24 cellular contexts compared by ENCODE assay signal in genomic region chr11:15590131-15590530, GRCh38.
DNase-seq lines count a peak whose midpoint lies in the region; ATAC-seq, FAIRE-seq and TF ChIP-seq lines count a peak whose summit lies in the region.
"Had no signal": no experiment of that assay in that cellular context is flagged by ENCODE, and none has a peak within 500 bp of the region (broad histone marks: within the 10 kb centered on the region; RNA-seq: fewer than 3 reads in every experiment).

No MANE protein-coding gene starts in this region.

- CTCF ChIA-PET in HEK293 (lab: Yijun Ruan, JAX): no interaction called here

- no peak overlapping the region for H3K4me3 ChIP-seq in HEK293 (ENCODE audit: low read depth, low read length)

- DNase-seq in DMS 273 (lab: John Stamatoyannopoulos, UW; ENCODE audit: unreplicated experiment): peak; percentile 72
- peak; percentile 18 for DNase-seq in fibroblast of peridontal ligament (ENCODE audit: extremely low read depth)
- DNase-seq in ureter (ENCODE audit: low spot score): no peak
- DNase-seq in SKM-1 treated with dmso at 0.1 percent for 144 hours (lab: John Stamatoyannopoulos, UW; ENCODE audit: unreplicated experiment): no peak
- no peak for DNase-seq in GM12891 (ENCODE audit: insufficient read length, low spot score)
- DNase-seq: ACHN, AML-193, DMS153, GOT3, HFFc6, KG1, NCI-H1092, NCI-H1436 treated with DMSO at 0.1 percent for 48 hours, NCI-H2029, NCI-H345, SIG-M5, SW 1271, T-helper 2 cell had no signal

- H3K36me3 ChIP-seq in HEK293 (ENCODE audit: control insufficient read depth in 2 of 2, insufficient read depth in 1 of 2, low read length in 2 of 2): no peaks in the 10 kb centered on the region

- H3K27ac ChIP-seq in HEK293 (ENCODE audit: extremely low read depth, low read depth, low read length): no peak overlapping the region
- H3K27ac ChIP-seq: C4-2B had no signal

- TF ChIP-seq CTCF in HEK293 (tag by site-specific recombination; IDR thresholded peaks at IDR 0.05): no peak

- TF ChIP-seq POLR2A in GM12891 (IDR thresholded peaks at IDR 0.05; ENCODE audit: low read depth, low read length): no peak

- no peaks in the 10 kb centered on the region for H3K4me1 ChIP-seq in HEK293 (ENCODE audit: control insufficient read depth, insufficient read depth, low read length)

- POLR2A ChIA-PET in HEK293 (lab: Yijun Ruan, JAX): no interaction called here

- FAIRE-seq in GM12891 (lab: Jason Lieb, UNC): no peak
- FAIRE-seq: GM12892, GM18507, HepG2 had no signal

- no peaks in the 10 kb centered on the region for H3K9me3 ChIP-seq in HEK293 (ENCODE audit: control insufficient read depth, insufficient read depth, low read depth, low read length)

- ATAC-seq in SK-N-SH treated with all-trans-retinoic acid at 6 μM for 48 hours: no peak; the same call in 2 of the 3 replicates
- ATAC-seq: HepG2 had no signal

TF ChIP-seq in HEK293, 187 proteins besides CTCF, POLR2A, EP300 and RAD21:
- TF ChIP-seq ZNF76 (tag by site-specific recombination; IDR thresholded peaks at IDR 0.05; ENCODE audit: borderline replicate concordance, low read depth) (no peak), REST (tag by site-specific recombination; IDR thresholded peaks at IDR 0.05) (no peak), SCRT1 (tag by site-specific recombination; IDR thresholded peaks at IDR 0.05; ENCODE audit: borderline replicate concordance) (peak; percentile 62), SCRT2 (tag by site-specific recombination; IDR thresholded peaks at IDR 0.05) (peak; percentile 73)

TF ChIP-seq in SK-N-SH treated with all-trans-retinoic acid at 6 μM for 48 hours, 23 proteins besides CTCF, POLR2A, EP300 and RAD21:
- TF ChIP-seq TCF4 (CRISPR knock-in tag; IDR thresholded peaks at IDR 0.05; ENCODE audit: borderline replicate concordance) (peak; percentile 81; the same call in 1 of the 2 replicates), ZNF70 (CRISPR knock-in tag; IDR thresholded peaks at IDR 0.05) (no peak), GLIS3 (CRISPR knock-in tag; IDR thresholded peaks at IDR 0.05) (no peak), CSDC2 (CRISPR knock-in tag; IDR thresholded peaks at IDR 0.05) (no peak), ZFP30 (CRISPR knock-in tag; IDR thresholded peaks at IDR 0.05) (no peak), RARB (CRISPR knock-in tag; IDR thresholded peaks at IDR 0.05) (no peak)

TF ChIP-seq in GM12891, 5 proteins besides CTCF, POLR2A, EP300 and RAD21:
- TF ChIP-seq TAF1 (IDR thresholded peaks at IDR 0.05; ENCODE audit: low read depth, low read length): no peak
- no peak for TF ChIP-seq POLR2AphosphoS5 (IDR thresholded peaks at IDR 0.05; ENCODE audit: low read depth, low read length)
- no peak for TF ChIP-seq PAX5 (IDR thresholded peaks at IDR 0.05; ENCODE audit: insufficient read depth, low read length, severe bottlenecking)
- TF ChIP-seq SPI1 (IDR thresholded peaks at IDR 0.05; ENCODE audit: low read depth, low read length): no peak

Comparison
In these comparisons a context has a peak if more than half of its experiments do, and no peak if none do; other contexts are left out.
1. DNase-seq: peak in DMS 273 (single experiment) and fibroblast of peridontal ligament (single experiment); none in ureter (single experiment), SKM-1 treated with dmso at 0.1 percent for 144 hours (single experiment) and GM12891 (single experiment).